ENCODE assay signal across 27 cellular contexts in genomic region chr6:72669324-72669723, GRCh38. TPM values are rescaled to one million over a fixed set of nuclear protein-coding genes. Genes with fewer than 3 reads are reported as not detected.
A peak's percentile ranks its signal among the peaks of the same experiment; 100 is the strongest.
DNase-seq lines count a peak whose midpoint lies in the region; ATAC-seq, FAIRE-seq and TF ChIP-seq lines count a peak whose summit lies in the region.
"Had no signal": no experiment of that assay in that cellular context is flagged by ENCODE, and none has a peak within 500 bp of the region (broad histone marks: within the 10 kb centered on the region; RNA-seq: fewer than 3 reads in every experiment).

No MANE protein-coding gene starts in this region.

- no peak overlapping the region for H3K9ac ChIP-seq in GM12878 (ENCODE audit: control insufficient read depth, insufficient read depth, low read length)
- H3K9ac ChIP-seq: BLaER1 treated with 17β-estradiol and CSF1 and Interleukin-3, amounts not matched to agents 10 nM and 100 nM; GM23248 had no signal

- no peak overlapping the region for H3K4me3 Mint-ChIP-seq in activated naive CD8-positive, alpha-beta T cell treated with anti-CD3 and anti-CD28 coated beads, Interleukin-2, amount 10 ng/mL, durations not matched to agents 7 days and 5 days
- H3K4me3 Mint-ChIP-seq in activated naive CD8-positive, alpha-beta T cell treated with anti-CD3 and anti-CD28 coated beads for 36 hours, result no peak overlapping the region
- H3K4me3 Mint-ChIP-seq in HFFc6, result no peak overlapping the region
- H3K4me3 Mint-ChIP-seq: stimulated activated naive CD8-positive, alpha-beta T cell treated with anti-CD3 and anti-CD28 coated beads, Interleukin-15, Interleukin-2, amounts not matched to agents 100 ng/mL and 50 ng/mL, for 24 hours had no signal

- H3K4me1 ChIP-seq in GM12878 (ENCODE audit: control insufficient read depth, insufficient read depth, low read length) (no peaks in the 10 kb centered on the region), thyroid gland (peaks cover 0 to under 1% of the 10 kb centered on the region in 2 donors), HAP-1 (no peaks in the 10 kb centered on the region)
- H3K4me1 ChIP-seq: body of pancreas, heart left ventricle, tibial nerve had no signal

- TF ChIP-seq RAD21 in GM12878 (IDR thresholded peaks at IDR 0.05; ENCODE audit: insufficient read depth, low read depth, low read length), result no peak

- H3K4me1 Mint-ChIP-seq in activated naive CD8-positive, alpha-beta T cell treated with anti-CD3 and anti-CD28 coated beads, Interleukin-2, amount 10 ng/mL, durations not matched to agents 7 days and 5 days, result peaks cover 10% of the 10 kb centered on the region
- H3K4me1 Mint-ChIP-seq in activated naive CD8-positive, alpha-beta T cell treated with anti-CD3 and anti-CD28 coated beads for 36 hours, result peaks cover 25% of the 10 kb centered on the region
- peaks cover 38% of the 10 kb centered on the region for H3K4me1 Mint-ChIP-seq in HFFc6 (ENCODE audit: low read depth)

- no peaks in the 10 kb centered on the region; the same call in 1 of the 2 replicates for H3K79me2 ChIP-seq in GM12878 (ENCODE audit: control insufficient read depth, insufficient read depth, low read length)

- H3K27ac Mint-ChIP-seq in activated naive CD8-positive, alpha-beta T cell treated with anti-CD3 and anti-CD28 coated beads, Interleukin-2, amount 10 ng/mL, durations not matched to agents 7 days and 5 days, result no peak overlapping the region
- H3K27ac Mint-ChIP-seq in activated naive CD8-positive, alpha-beta T cell treated with anti-CD3 and anti-CD28 coated beads for 36 hours, result no peak overlapping the region
- H3K27ac Mint-ChIP-seq in HFFc6, result peak overlapping the region; percentile 16; the same call in 1 of the 2 replicates
- H3K27ac Mint-ChIP-seq: progenitor cell of endocrine pancreas; stimulated activated naive CD8-positive, alpha-beta T cell treated with anti-CD3 and anti-CD28 coated beads, Interleukin-15, Interleukin-2, amounts not matched to agents 100 ng/mL and 50 ng/mL, for 24 hours had no signal

- H3K27me3 ChIP-seq in GM12878 (replicated peaks in 1 of 2; ENCODE audit: control insufficient read depth in 2 of 2, insufficient read depth in 2 of 2, low read length in 1 of 2) (no peaks in the 10 kb centered on the region), thyroid gland (no peaks in the 10 kb centered on the region), HAP-1 (ENCODE audit: low read depth) (no peaks in the 10 kb centered on the region)
- H3K27me3 ChIP-seq: BLaER1 treated with 17β-estradiol and CSF1 and Interleukin-3, amounts not matched to agents 10 nM and 100 nM; body of pancreas; heart left ventricle; tibial nerve had no signal

- H2AFZ ChIP-seq in GM12878 (ENCODE audit: control insufficient read depth, low read depth, low read length), result no peak overlapping the region
- H2AFZ ChIP-seq: GM23248, PC-9 had no signal

- no peak for DNase-seq in activated naive CD8-positive, alpha-beta T cell treated with anti-CD3 and anti-CD28 coated beads, Interleukin-2, amount 10 ng/mL, durations not matched to agents 7 days and 5 days
- DNase-seq in activated naive CD8-positive, alpha-beta T cell treated with anti-CD3 and anti-CD28 coated beads for 36 hours, result no peak
- DNase-seq in HFFc6 (no peak), GM12878 (ENCODE audit: low read depth, low spot score) (no peak), thyroid gland (no peak), SIG-M5 (lab: John Stamatoyannopoulos, UW) (no peak), substantia nigra (lab: John Stamatoyannopoulos, UW) (no peak), HAP-1 (ENCODE audit: low spot score in 2 of 2) (no peak)
- DNase-seq: activated CD4-positive, CD25-positive, alpha-beta regulatory T cell; body of pancreas; Calu3; effector CD4-positive, alpha-beta T cell; erythroblast; GM23248; heart left ventricle; left colon; NCI-H1092 treated with DMSO at 0.1 percent for 48 hours; NCI-H2029; NCI-H226; PC-9; SHP77; SW 1271 had no signal

- 77% methylated on average over 3 of the region's 3 CpGs for WGBS in GM12878 (ENCODE audit: insufficient coverage, insufficient replicate concordance, low lambda C conversion rate, missing lambda C conversion rate)
- 76 to 79% methylated on average over 3 of the region's 3 CpGs for WGBS in thyroid gland, 2 donors

- H3K36me3 Mint-ChIP-seq in activated naive CD8-positive, alpha-beta T cell treated with anti-CD3 and anti-CD28 coated beads, Interleukin-2, amount 10 ng/mL, durations not matched to agents 7 days and 5 days, result no peaks in the 10 kb centered on the region
- peaks cover 3% of the 10 kb centered on the region for H3K36me3 Mint-ChIP-seq in activated naive CD8-positive, alpha-beta T cell treated with anti-CD3 and anti-CD28 coated beads for 36 hours
- H3K36me3 Mint-ChIP-seq in HFFc6 (ENCODE audit: low read depth), result peaks cover 21% of the 10 kb centered on the region

- no peak overlapping the region for H3K4me2 ChIP-seq in GM12878 (ENCODE audit: control insufficient read depth, insufficient read depth)
- H3K4me2 ChIP-seq: BLaER1 treated with 17β-estradiol and CSF1 and Interleukin-3, amounts not matched to agents 10 nM and 100 nM; PC-9 had no signal

- TF ChIP-seq CTCF in HFFc6 (IDR thresholded peaks at IDR 0.05) (no peak), GM12878 (IDR thresholded peaks at IDR 0.05 in 2 of 3, conservative IDR thresholded peaks at IDR 0.05 in 1 of 3; ENCODE audit: control insufficient read depth in 2 of 3, extremely low read depth in 1 of 3, insufficient read depth in 1 of 3, low read depth in 3 of 3, low read length in 3 of 3) (no peak), thyroid gland (IDR thresholded peaks at IDR 0.05) (no peak)

- CTCF ChIA-PET in GM12878 (lab: Yijun Ruan, JAX), result interaction anchor here (0.9 to 2.0 kb wide), 5 partner anchors 13 to 457 kb away, joined by 3 to 7 read pairs (median 4); no protein-coding TSS in a partner anchor

- intact Hi-C loops in GM12878 (cut with micrococcal nuclease; ENCODE audit: unreplicated experiment) (no loop called here), thyroid gland (cut with DNase I) (no loop called here)

- H4K20me1 ChIP-seq in GM12878 (ENCODE audit: control insufficient read depth, insufficient read depth), result no peaks in the 10 kb centered on the region

- no peak for FAIRE-seq in GM12878 (lab: Jason Lieb, UNC)

- RAD21 ChIA-PET in GM12878 (lab: Charles Lee; ENCODE audit: unreplicated experiment), result interaction anchor here (1.0 to 1.4 kb wide), 4 partner anchors 16 to 461 kb away, joined by 3 to 5 read pairs (median 3); no protein-coding TSS in a partner anchor

- no peak for TF ChIP-seq EP300 in GM12878 (IDR thresholded peaks at IDR 0.05; ENCODE audit: borderline replicate concordance in 1 of 2, control insufficient read depth in 1 of 2, low read depth in 2 of 2, low read length in 2 of 2)

- POLR2A ChIA-PET in activated naive CD8-positive, alpha-beta T cell treated with anti-CD3 and anti-CD28 coated beads, Interleukin-2, amount 10 ng/mL, durations not matched to agents 7 days and 5 days (lab: Charles Lee), result interaction anchor here (1.0 kb wide), 1 partner anchor 37 kb away, joined by 3 read pairs; no protein-coding TSS in a partner anchor
- POLR2A ChIA-PET in GM12878 (lab: Charles Lee), result interaction anchor here (0.5 kb wide), 1 partner anchor 20 kb away, joined by 5 read pairs; no protein-coding TSS in a partner anchor

- H3K27ac ChIP-seq in GM12878 (ENCODE audit: control insufficient read depth, insufficient read depth) (no peak overlapping the region), thyroid gland (peak overlapping the region in 2 of 3 donors; percentile 19 to 47), substantia nigra (ENCODE audit: low read depth, low read length, poor library complexity, severe bottlenecking) (no peak overlapping the region)
- H3K27ac ChIP-seq: BLaER1 treated with 17β-estradiol and CSF1 and Interleukin-3, amounts not matched to agents 10 nM and 100 nM; body of pancreas; GM23248; heart left ventricle; PC-9; tibial nerve had no signal

- H3K36me3 ChIP-seq in GM12878 (ENCODE audit: control insufficient read depth in 2 of 2, insufficient read depth in 2 of 2, low read length in 1 of 2) (no peaks in the 10 kb centered on the region; a peak in 2 of 4 replicates), thyroid gland (no peaks in the 10 kb centered on the region), HAP-1 (replicated peaks) (no peaks in the 10 kb centered on the region)
- H3K36me3 ChIP-seq: heart left ventricle, tibial nerve had no signal

- H3K9me3 Mint-ChIP-seq in activated naive CD8-positive, alpha-beta T cell treated with anti-CD3 and anti-CD28 coated beads, Interleukin-2, amount 10 ng/mL, durations not matched to agents 7 days and 5 days, result no peaks in the 10 kb centered on the region
- no peaks in the 10 kb centered on the region for H3K9me3 Mint-ChIP-seq in activated naive CD8-positive, alpha-beta T cell treated with anti-CD3 and anti-CD28 coated beads for 36 hours
- no peaks in the 10 kb centered on the region for H3K9me3 Mint-ChIP-seq in HFFc6
- H3K9me3 Mint-ChIP-seq: stimulated activated naive CD8-positive, alpha-beta T cell treated with anti-CD3 and anti-CD28 coated beads, Interleukin-15, Interleukin-2, amounts not matched to agents 100 ng/mL and 50 ng/mL, for 24 hours had no signal

- BruUV-seq in GM12878 (replicated peaks; lab: Mats Ljungman, UMichigan), result no TSS peak

- peak; percentile 67 for ATAC-seq in activated naive CD8-positive, alpha-beta T cell treated with anti-CD3 and anti-CD28 coated beads, Interleukin-2, amount 10 ng/mL, durations not matched to agents 7 days and 5 days (ENCODE audit: low read depth)
- ATAC-seq in GM12878, result peak; percentile 62
- ATAC-seq: body of pancreas, heart left ventricle, left colon, sciatic nerve had no signal

- SMC1A ChIA-PET in GM12878 (lab: Charles Lee; ENCODE audit: uncharacterized antibody, unreplicated experiment), result interaction anchor here (1.4 to 2.1 kb wide), 4 partner anchors 12 to 53 kb away, joined by 3 to 6 read pairs (median 4); no protein-coding TSS in a partner anchor

- H3K9me3 ChIP-seq in GM12878 (replicated peaks; ENCODE audit: control insufficient read depth, insufficient read depth, low read length) (no peaks in the 10 kb centered on the region; the same call in 2 of the 3 replicates), thyroid gland (no peaks in the 10 kb centered on the region), HAP-1 (no peaks in the 10 kb centered on the region)
- H3K9me3 ChIP-seq: body of pancreas had no signal

- in situ Hi-C loops in GM12878 (cut with MboI), result no loop called here
- in situ Hi-C loops in HAP-1 (cut with MboI; ENCODE audit: low sequenced_read_pairs), result no loop called here

- TF ChIP-seq POLR2A in GM12878 (IDR thresholded peaks at IDR 0.05; ENCODE audit: low read depth, low read length) (no peak), thyroid gland (IDR thresholded peaks at IDR 0.05) (no peak)

- no peaks in the 10 kb centered on the region for H3K27me3 Mint-ChIP-seq in activated naive CD8-positive, alpha-beta T cell treated with anti-CD3 and anti-CD28 coated beads, Interleukin-2, amount 10 ng/mL, durations not matched to agents 7 days and 5 days
- H3K27me3 Mint-ChIP-seq in activated naive CD8-positive, alpha-beta T cell treated with anti-CD3 and anti-CD28 coated beads for 36 hours, result no peaks in the 10 kb centered on the region
- no peaks in the 10 kb centered on the region for H3K27me3 Mint-ChIP-seq in HFFc6 (ENCODE audit: insufficient read depth)
- H3K27me3 Mint-ChIP-seq: progenitor cell of endocrine pancreas; stimulated activated naive CD8-positive, alpha-beta T cell treated with anti-CD3 and anti-CD28 coated beads, Interleukin-15, Interleukin-2, amounts not matched to agents 100 ng/mL and 50 ng/mL, for 24 hours had no signal

- no peak overlapping the region for H3K4me3 ChIP-seq in GM12878
- no peak overlapping the region for H3K4me3 ChIP-seq in thyroid gland (replicated peaks in 1 of 3)
- H3K4me3 ChIP-seq in HAP-1, result no peak overlapping the region
- H3K4me3 ChIP-seq: BLaER1 treated with 17β-estradiol and CSF1 and Interleukin-3, amounts not matched to agents 10 nM and 100 nM; body of pancreas; GM23248; heart left ventricle; PC-9; tibial nerve had no signal

RNA-seq across cellular contexts. Expression of gene KCNQ5, which starts 47.5 kb away (rescaled TPM):
- 1 to 10 TPM; 4.3 to 5.1 TPM for total RNA-seq in activated naive CD8-positive, alpha-beta T cell treated with anti-CD3 and anti-CD28 coated beads, Interleukin-2, amount 10 ng/mL, durations not matched to agents 7 days and 5 days
- 10 to 100 TPM; 15.8 TPM for total RNA-seq in activated naive CD8-positive, alpha-beta T cell treated with anti-CD3 and anti-CD28 coated beads for 36 hours
- total RNA-seq in HFFc6 (2021; fragmentation: NEBNext Ultra II Directional; extraction: Animal tissue kit (Norgen Biotek cat#: 25700)), result 10 to 100 TPM; 16.3 to 35.5 (median 20.2) TPM
- 182 and 288 TPM in 2 replicates for total RNA-seq in GM12878 (2013; cell fraction: nucleolus; rRNA removed)
- total RNA-seq in GM12878 (2014; rRNA removed) (1.9 and 2.9 TPM in 2 replicates), GM12878 (2014; rRNA removed; fragmentation: Illumina TruSeq; extraction: Trizol) (3.2 and 3.3 TPM in 2 replicates), GM12878 (2021) (4.1 and 5.0 TPM in 2 replicates), thyroid gland (10 to 100 TPM in 2 of 4 donors, 1 to 10 TPM in 2; 1.1 to 14.6 (median 9.0) TPM)
- polyA plus RNA-seq in GM12878 (2011; ENCODE audit: low read depth), result 2.4 TPM
- polyA plus RNA-seq in GM12878 (2011; rRNA removed) (16.2 TPM in 2 replicates), GM12878 (2014; fragmentation: Illumina TruSeq; extraction: Trizol) (3.1 and 3.7 TPM in 2 replicates), GM12878 (2014; fragmentation: Nextera tagmentation; extraction: Ambion mirVana) (1 to 10 TPM in 1 of 2 experiments, under 1 TPM in 1; 0.60 to 1.0 TPM), GM12878 (2014; rRNA removed) (2.6 and 2.7 TPM in 2 replicates), GM12878 (2016; fragmentation: Nextera tagmentation; extraction: Ambion mirVana) (1 to 10 TPM; 3.8 to 3.9 TPM)
- polyA plus RNA-seq in GM12878 (2011; cell fraction: cytosol; rRNA removed), result 12.9 and 13.7 TPM in 2 replicates
- 18.0 and 20.3 TPM in 2 replicates for polyA plus RNA-seq in GM12878 (2011; cell fraction: nucleus; rRNA removed)
- 4.0 and 6.9 TPM in 2 replicates for polyA plus RNA-seq in GM12878 (2012)
- polyA minus RNA-seq in GM12878 (2011; rRNA and poly(A)+ RNA removed), result 43.2 and 62.1 TPM in 2 replicates
- 7.8 and 14.7 TPM in 2 replicates for polyA minus RNA-seq in GM12878 (2011; cell fraction: cytosol; rRNA and poly(A)+ RNA removed)
- polyA minus RNA-seq in GM12878 (2011; cell fraction: nucleus; rRNA and poly(A)+ RNA removed), result 72.7 and 118 TPM in 2 replicates
- total RNA-seq: Calu3 had no signal

Comparison
In these comparisons a context has a peak if more than half of its experiments do, and no peak if none do; other contexts are left out.
1. H3K27ac ChIP-seq: peak in thyroid gland (2 of 3); none in GM12878 (single experiment) and substantia nigra (single experiment).